5 cellular contexts compared by ENCODE assay signal in genomic region chr18:50562258-50562657, GRCh38. TPM values are rescaled to one million over a fixed set of nuclear protein-coding genes. Genes with fewer than 3 reads are reported as not detected.
"Had no signal": no experiment of that assay in that cellular context is flagged by ENCODE, and none has a peak within 500 bp of the region (broad histone marks: within the 10 kb centered on the region; RNA-seq: fewer than 3 reads in every experiment).

No MANE protein-coding gene starts in this region.

RNA-seq across cellular contexts. Expression of gene MAPK4, which starts 2.4 kb away (rescaled TPM):
- total RNA-seq: naive thymus-derived CD4-positive, alpha-beta T cell; natural killer cell; osteoblast; pulmonary artery endothelial cell had no signal
- polyA plus RNA-seq: naive thymus-derived CD4-positive, alpha-beta T cell; smooth muscle cell had no signal
